9 cellular contexts compared by ENCODE assay signal in genomic region chr6:127690092-127690491, GRCh38.
DNase-seq lines count a peak whose midpoint lies in the region; ATAC-seq and TF ChIP-seq lines count a peak whose summit lies in the region.
"Had no signal": no experiment of that assay in that cellular context is flagged by ENCODE, and none has a peak within 500 bp of the region (broad histone marks: within the 10 kb centered on the region; RNA-seq: fewer than 3 reads in every experiment).

No MANE protein-coding gene starts in this region.

- H3K27me3 ChIP-seq in heart left ventricle: no peaks in the 10 kb centered on the region
- H3K27me3 ChIP-seq in upper lobe of right lung: no peaks in the 10 kb centered on the region
- no peaks in the 10 kb centered on the region for H3K27me3 ChIP-seq in gastrocnemius medialis

- H3K27ac ChIP-seq in heart left ventricle (no peak overlapping the region), upper lobe of right lung (no peak overlapping the region), gastrocnemius medialis (no peak overlapping the region)

- TF ChIP-seq POLR2A in heart left ventricle (IDR thresholded peaks at IDR 0.05): no peak
- TF ChIP-seq POLR2A in gastrocnemius medialis (IDR thresholded peaks at IDR 0.05): no peak

- H3K36me3 ChIP-seq in heart left ventricle: no peaks in the 10 kb centered on the region
- no peaks in the 10 kb centered on the region for H3K36me3 ChIP-seq in upper lobe of right lung
- H3K36me3 ChIP-seq in gastrocnemius medialis: no peaks in the 10 kb centered on the region

- H3K9me3 ChIP-seq in heart left ventricle (peaks cover 0 to 6% (median 0%) of the 10 kb centered on the region in 12 donors), upper lobe of right lung (no peaks in the 10 kb centered on the region), gastrocnemius medialis (no peaks in the 10 kb centered on the region)

- in situ Hi-C loops in gastrocnemius medialis (cut with MboI; ENCODE audit: low sequenced_read_pairs in 4 of 4): no loop called here

- intact Hi-C loops in heart left ventricle (cut with DNase I) (no loop called here), left cardiac atrium (cut with DNase I) (no loop called here), upper lobe of right lung (cut with DNase I) (no loop called here), gastrocnemius medialis (cut with DNase I; ENCODE audit: low total_unique reads) (no loop called here)

- ATAC-seq in heart left ventricle (no peak), left cardiac atrium (no peak), upper lobe of right lung (no peak), gastrocnemius medialis (no peak), HG02763 (IDR thresholded peaks at IDR 0.05; ENCODE audit: unreplicated experiment) (no peak)

- DNase-seq in heart left ventricle: no peak
- no peak for DNase-seq in left cardiac atrium
- peak; percentile 45 for DNase-seq in OCI-M1 (lab: John Stamatoyannopoulos, UW)
- peak; percentile 32 for DNase-seq in fibroblast of villous mesenchyme (ENCODE audit: low read depth)
- DNase-seq in upper lobe of right lung: no peak
- no peak for DNase-seq in activated naive CD4-positive, alpha-beta T cell (lab: John Stamatoyannopoulos, UW)
- DNase-seq in gastrocnemius medialis: no peak
- DNase-seq: GF-D8 had no signal

- H3K4me1 ChIP-seq in heart left ventricle (no peaks in the 10 kb centered on the region), upper lobe of right lung (no peaks in the 10 kb centered on the region), gastrocnemius medialis (no peaks in the 10 kb centered on the region)

- TF ChIP-seq CTCF in heart left ventricle (IDR thresholded peaks at IDR 0.05) (peak in 10 of 12 donors; percentile 7 to 47 (median 26)), fibroblast of villous mesenchyme (IDR thresholded peaks at IDR 0.05; ENCODE audit: insufficient read depth, low read depth, low read length) (peak; percentile 64), upper lobe of right lung (IDR thresholded peaks at IDR 0.05) (peak; percentile 17), gastrocnemius medialis (IDR thresholded peaks at IDR 0.05 in 4 of 5, conservative IDR thresholded peaks at IDR 0.05 in 1 of 5) (no peak)

- H3K4me3 ChIP-seq in heart left ventricle (no peak overlapping the region), fibroblast of villous mesenchyme (ENCODE audit: low read depth, low read length) (no peak overlapping the region), upper lobe of right lung (no peak overlapping the region), gastrocnemius medialis (no peak overlapping the region)

Comparison
In these comparisons a context has a peak if more than half of its experiments do, and no peak if none do; other contexts are left out.
1. DNase-seq: peak in OCI-M1 (single experiment) and fibroblast of villous mesenchyme (single experiment); none in heart left ventricle (0 of 5), left cardiac atrium (single experiment), upper lobe of right lung (single experiment), activated naive CD4-positive, alpha-beta T cell (0 of 4) and gastrocnemius medialis (0 of 2).
2. CTCF ChIP-seq: peak in heart left ventricle (10 of 12), fibroblast of villous mesenchyme (single experiment) and upper lobe of right lung (single experiment); none in gastrocnemius medialis (0 of 5).